Comparison of ENCODE assay signal across 14 cellular contexts in the genomic region with DNA sequence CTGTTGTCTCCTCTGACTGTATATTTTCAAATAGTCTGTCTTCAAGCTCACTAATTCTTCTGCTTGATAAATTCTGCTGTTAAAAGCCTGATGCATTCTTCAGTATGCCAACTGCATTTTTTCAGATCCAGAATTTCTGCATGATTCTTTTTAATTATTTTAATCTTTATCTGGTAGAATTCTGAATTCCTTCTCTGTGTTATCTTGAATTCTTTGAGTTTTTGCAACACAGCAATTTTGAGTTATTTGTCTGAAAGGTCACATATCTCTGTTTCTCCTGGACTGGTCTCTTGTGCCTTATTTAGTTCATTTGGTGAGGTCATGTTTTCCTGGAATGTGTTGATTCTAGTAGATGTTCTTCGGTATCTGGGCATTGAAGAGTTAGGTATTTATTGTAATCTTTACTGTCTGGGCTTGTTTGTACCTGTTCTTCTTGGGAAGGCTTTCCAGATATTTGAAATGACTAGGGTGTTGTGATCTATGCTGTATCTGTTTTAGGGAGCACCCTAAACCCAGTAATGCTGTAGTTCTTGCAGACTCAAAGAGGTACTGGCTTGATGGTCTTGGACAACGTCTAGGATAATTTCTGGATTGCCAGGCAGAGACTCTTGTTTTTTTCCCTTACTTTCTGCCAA.
DNase-seq lines count a peak whose midpoint lies in the region; ATAC-seq lines count a peak whose summit lies in the region.
"Had no signal": no experiment of that assay in that cellular context is flagged by ENCODE, and none has a peak within 500 bp of the region (broad histone marks: within the 10 kb centered on the region; RNA-seq: fewer than 3 reads in every experiment).

No MANE protein-coding gene starts in this region.

- intact Hi-C loops in Right ventricle myocardium superior (cut with DNase I) (no loop called here), left cardiac atrium (cut with DNase I) (no loop called here)

- DNase-seq in Right ventricle myocardium superior (no peak), left cardiac atrium (no peak), amniotic epithelial cell (ENCODE audit: low read depth) (peak; percentile 3), epithelial cell of prostate (ENCODE audit: low read depth, low spot score) (no peak), middle frontal gyrus (ENCODE audit: extremely low spot score, low spot score) (no peak), Ammon's horn (ENCODE audit: low spot score) (no peak)
- DNase-seq: BE2C; CD4-positive, alpha-beta memory T cell; DMS79 treated with DMSO at 0.1 percent for 48 hours; GDM1; HCEC 1CT; HFFc6 had no signal

- H3K27ac ChIP-seq in epithelial cell of prostate, result peak overlapping the region; percentile 36
- H3K27ac ChIP-seq: C4-2B had no signal

- ATAC-seq in Right ventricle myocardium superior (ENCODE audit: poor library complexity), result peak; percentile 10
- no peak for ATAC-seq in left cardiac atrium
- no peak for ATAC-seq in HG03095 (IDR thresholded peaks at IDR 0.05; ENCODE audit: unreplicated experiment)
